Comparison of ENCODE assay signal across 1 cellular context in genomic region chr2:88199912-88200682, GRCh38.
TF ChIP-seq lines count a peak whose summit lies in the region.

No MANE protein-coding gene starts in this region.

TF ChIP-seq in IMR-90, 13 proteins besides CTCF, POLR2A, EP300 and RAD21 (continued from another document):
- no peak for TF ChIP-seq RFX5 (IDR thresholded peaks at IDR 0.05; ENCODE audit: low read depth, low read length)
TF ChIP-seq in IMR-90: peak in this region for 0.
